In the genomic region with DNA sequence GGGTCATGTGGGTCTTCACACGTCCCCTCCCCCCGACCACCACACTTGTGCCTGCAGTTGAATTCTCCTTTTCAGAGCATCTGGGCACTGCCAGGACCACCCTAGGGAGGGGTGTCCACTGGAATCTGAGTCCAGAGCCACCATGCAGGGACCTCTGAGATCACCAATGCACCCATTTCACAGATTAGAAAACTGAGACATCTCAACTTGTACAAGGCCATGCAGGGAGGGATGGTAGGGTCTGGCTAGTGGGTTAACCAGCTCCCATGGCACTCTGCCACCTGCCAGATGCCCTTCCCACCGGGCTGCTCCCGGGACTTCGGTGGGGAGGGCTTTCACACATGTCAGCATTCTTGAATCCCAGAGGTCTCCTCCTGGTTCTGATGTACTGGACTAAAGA, we compare ENCODE assay signal across 19 cellular contexts.
"Had no signal": no experiment of that assay in that cellular context is flagged by ENCODE, and none has a peak within 500 bp of the region (broad histone marks: within the 10 kb centered on the region; RNA-seq: fewer than 3 reads in every experiment).

No MANE protein-coding gene starts in this region.

- H3K4me2 ChIP-seq: neural progenitor cell had no signal

- H3K4me1 ChIP-seq: neural progenitor cell, pancreas, prostate gland, sigmoid colon, thyroid gland, uterus had no signal

- H3K27ac ChIP-seq: neural progenitor cell, neutrophil, pancreas, prostate gland, right atrium auricular region, sigmoid colon, stomach, thoracic aorta, thyroid gland, tibial nerve, upper lobe of left lung, uterus had no signal

- H3K27ac Mint-ChIP-seq: naive B cell; natural killer cell; nephron; neural progenitor cell; stimulated activated effector memory CD8-positive, alpha-beta T cell treated with anti-CD3 and anti-CD28 coated beads, Interleukin-12 subunit alpha, Interleukin-12 subunit beta, amount 100 ng/mL, for 72 hours; stimulated activated naive B cell treated with anti-CD40 and anti-IgM and Interleukin-4, amounts not matched to agents 10 μg/mL and 1 μg/mL and 100 μg/mL, for 72 hours; stimulated activated naive CD8-positive, alpha-beta T cell treated with anti-CD3 and anti-CD28 coated beads, Interleukin-15, Interleukin-2, amounts not matched to agents 100 ng/mL and 50 ng/mL, for 24 hours had no signal

- H3K27me3 Mint-ChIP-seq: stimulated activated naive CD8-positive, alpha-beta T cell treated with anti-CD3 and anti-CD28 coated beads, Interleukin-15, Interleukin-2, amounts not matched to agents 100 ng/mL and 50 ng/mL, for 24 hours had no signal

- H3K4me1 Mint-ChIP-seq: natural killer cell; nephron; stimulated activated effector memory CD8-positive, alpha-beta T cell treated with anti-CD3 and anti-CD28 coated beads, Interleukin-12 subunit alpha, Interleukin-12 subunit beta, amount 100 ng/mL, for 72 hours had no signal

- FAIRE-seq: pancreas, small intestine had no signal

- H3K9me3 ChIP-seq: neutrophil, pancreas, prostate gland, right atrium auricular region, sigmoid colon, stomach, thoracic aorta, thyroid gland, tibial nerve, upper lobe of left lung, uterus had no signal

- H3K27me3 ChIP-seq: neural progenitor cell, pancreas, right atrium auricular region, thyroid gland, upper lobe of left lung, uterus had no signal

- H3K9me3 Mint-ChIP-seq: natural killer cell; nephron; neural progenitor cell; stimulated activated effector memory CD8-positive, alpha-beta T cell treated with anti-CD3 and anti-CD28 coated beads, Interleukin-12 subunit alpha, Interleukin-12 subunit beta, amount 100 ng/mL, for 72 hours; stimulated activated naive B cell treated with anti-CD40 and anti-IgM and Interleukin-4, amounts not matched to agents 10 μg/mL and 1 μg/mL and 100 μg/mL, for 72 hours; stimulated activated naive CD8-positive, alpha-beta T cell treated with anti-CD3 and anti-CD28 coated beads, Interleukin-15, Interleukin-2, amounts not matched to agents 100 ng/mL and 50 ng/mL, for 24 hours had no signal

- H3K36me3 ChIP-seq: neural progenitor cell, neutrophil, pancreas, prostate gland, right atrium auricular region, sigmoid colon, stomach, thoracic aorta, thyroid gland, tibial nerve, upper lobe of left lung, uterus had no signal

- H3K36me3 Mint-ChIP-seq: naive B cell; natural killer cell; neural progenitor cell; stimulated activated effector memory CD8-positive, alpha-beta T cell treated with anti-CD3 and anti-CD28 coated beads, Interleukin-12 subunit alpha, Interleukin-12 subunit beta, amount 100 ng/mL, for 72 hours; stimulated activated naive B cell treated with anti-CD40 and anti-IgM and Interleukin-4, amounts not matched to agents 10 μg/mL and 1 μg/mL and 100 μg/mL, for 72 hours had no signal

- H3K9ac ChIP-seq: neural progenitor cell had no signal

- H3K4me3 ChIP-seq: neural progenitor cell, pancreas, prostate gland, thyroid gland, uterus had no signal

- H3K4me3 Mint-ChIP-seq: naive B cell; natural killer cell; nephron; neural progenitor cell; stimulated activated naive B cell treated with anti-CD40 and anti-IgM and Interleukin-4, amounts not matched to agents 10 μg/mL and 1 μg/mL and 100 μg/mL, for 72 hours; stimulated activated naive CD8-positive, alpha-beta T cell treated with anti-CD3 and anti-CD28 coated beads, Interleukin-15, Interleukin-2, amounts not matched to agents 100 ng/mL and 50 ng/mL, for 24 hours had no signal
